15 cellular contexts compared by ENCODE assay signal in the genomic region with DNA sequence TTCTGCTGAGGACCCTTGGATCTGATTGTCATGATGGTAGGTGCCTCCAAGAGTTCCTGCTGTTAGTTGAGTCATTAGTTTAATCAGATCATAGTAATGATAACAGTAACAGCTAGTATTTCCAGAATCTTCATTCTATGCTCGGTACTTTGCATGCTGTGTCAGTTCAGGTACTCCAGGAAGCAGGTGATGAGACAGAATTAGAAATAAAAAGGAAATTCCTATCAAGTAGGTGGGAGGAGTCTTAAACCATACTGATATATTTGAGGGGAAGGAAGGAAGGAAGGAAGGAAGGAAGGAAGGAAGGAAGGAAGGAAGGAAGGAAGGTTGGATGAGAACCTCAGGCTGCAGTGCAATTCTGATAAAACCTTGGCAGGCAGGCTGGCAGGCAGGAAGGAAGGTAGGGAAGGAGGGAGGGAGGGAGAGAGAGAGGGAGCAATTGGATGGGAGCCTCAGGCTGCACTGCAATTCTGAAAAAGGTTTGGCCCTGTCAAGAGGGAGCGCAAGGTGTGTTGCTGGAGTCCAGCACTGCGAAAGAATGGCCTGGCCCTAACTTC.
A peak's percentile ranks its signal among the peaks of the same experiment; 100 is the strongest.
DNase-seq lines count a peak whose midpoint lies in the region; TF ChIP-seq lines count a peak whose summit lies in the region.
"Had no signal": no experiment of that assay in that cellular context is flagged by ENCODE, and none has a peak within 500 bp of the region (broad histone marks: within the 10 kb centered on the region; RNA-seq: fewer than 3 reads in every experiment).

No MANE protein-coding gene starts in this region.

- DNase-seq in A673 (ENCODE audit: low spot score) (peak; percentile 79), SK-N-MC (ENCODE audit: low read depth, low spot score) (peak; percentile 99), neuronal stem cell (ENCODE audit: low spot score) (no peak), NCI-H146 treated with DMSO at 0.1 percent for 48 hours (lab: John Stamatoyannopoulos, UW; ENCODE audit: unreplicated experiment) (no peak), globus pallidus (ENCODE audit: low spot score) (no peak), SW 1271 (lab: John Stamatoyannopoulos, UW) (no peak)
- DNase-seq: 8988T; CD4-positive, alpha-beta T cell; CD8-positive, alpha-beta memory T cell; DND-41; GOT3; H9; HFFc6 had no signal

- POLR2A ChIA-PET in A673 (lab: Charles Lee; ENCODE audit: low non-redundant PET), result no interaction called here

- no CpG with 5 or more reads among the region's 3 CpGs for WGBS in neuronal stem cell (ENCODE audit: extremely low coverage in 2 of 2, insufficient read length in 2 of 2, insufficient replicate concordance in 1 of 2), 2 donors

- H2BK120ac ChIP-seq in neuronal stem cell (ENCODE audit: low read depth, low read length), result no peak overlapping the region

- no peak overlapping the region for H4K8ac ChIP-seq in neuronal stem cell (ENCODE audit: low read depth, low read length)

- CTCF ChIA-PET in A673 (lab: Charles Lee), result interaction anchor here (0.9 kb wide), 1 partner anchor 16 kb away, joined by 6 read pairs; no protein-coding TSS in a partner anchor

- H3K9me3 ChIP-seq in A673 (ENCODE audit: low read depth, low read length, poor library complexity, severe bottlenecking) (no peaks in the 10 kb centered on the region), SK-N-MC (ENCODE audit: low read depth, low read length) (no peaks in the 10 kb centered on the region), neuronal stem cell (replicated peaks in 1 of 2; ENCODE audit: control insufficient read depth in 2 of 2, insufficient read depth in 1 of 2, low read depth in 1 of 2, low read length in 2 of 2) (no peaks in the 10 kb centered on the region)
- H3K9me3 ChIP-seq in BLaER1 treated with 17β-estradiol and CSF1 and Interleukin-3, amounts not matched to agents 10 nM and 100 nM (replicated peaks in 1 of 11), result no peaks in the 10 kb centered on the region
- H3K9me3 ChIP-seq: A549 had no signal

- peaks cover 28% of the 10 kb centered on the region for H3K4me1 ChIP-seq in A673 (ENCODE audit: insufficient read depth, low read length, poor library complexity, severe bottlenecking)
- peaks cover 0 to 16% (median 14%) of the 10 kb centered on the region in 10 experiments; a peak in 13 of 20 replicates for H3K4me1 ChIP-seq in BLaER1 treated with 17β-estradiol and CSF1 and Interleukin-3, amounts not matched to agents 10 nM and 100 nM
- peaks cover 0 to 15% of the 10 kb centered on the region in 2 donors for H3K4me1 ChIP-seq in neuronal stem cell (ENCODE audit: control insufficient read depth in 2 of 2, insufficient read depth in 1 of 2, low read depth in 1 of 2, low read length in 2 of 2)
- H3K4me1 ChIP-seq: A549 had no signal

- H3K18ac ChIP-seq in neuronal stem cell (ENCODE audit: low read length), result no peak overlapping the region

- no peaks in the 10 kb centered on the region for H3K79me1 ChIP-seq in neuronal stem cell (ENCODE audit: low read depth, low read length)

- intact Hi-C loops in A673 (cut with micrococcal nuclease; ENCODE audit: unreplicated experiment), result loop anchor here (2.0 to 5.0 kb wide), 3 partner anchors 195 to 800 kb away; partner anchors contain the start of gene MRPL3

- peak overlapping the region in 7 of 11 experiments; percentile 9 to 55 (median 30); a peak in 12 of 22 replicates for H3K4me2 ChIP-seq in BLaER1 treated with 17β-estradiol and CSF1 and Interleukin-3, amounts not matched to agents 10 nM and 100 nM
- H3K4me2 ChIP-seq in neuronal stem cell (ENCODE audit: insufficient read depth, low read length, poor library complexity, severe bottlenecking), result no peak overlapping the region
- H3K4me2 ChIP-seq: A549 had no signal

- H2BK5ac ChIP-seq in neuronal stem cell (ENCODE audit: low read length), result no peak overlapping the region

- no peak overlapping the region for H3K23ac ChIP-seq in neuronal stem cell (ENCODE audit: low read depth, low read length, poor library complexity)

- H3K14ac ChIP-seq in neuronal stem cell (ENCODE audit: low read length), result no peak overlapping the region

- H3K4me3 ChIP-seq in A673 (ENCODE audit: low read depth, low read length, poor library complexity, severe bottlenecking) (no peak overlapping the region), SK-N-MC (peak overlapping the region; percentile 60), neuronal stem cell (ENCODE audit: low read length in 2 of 2) (no peak overlapping the region)
- H3K4me3 ChIP-seq in BLaER1 treated with 17β-estradiol and CSF1 and Interleukin-3, amounts not matched to agents 10 nM and 100 nM, result no peak overlapping the region
- H3K4me3 ChIP-seq: A549 had no signal

- H3K36me3 ChIP-seq in A673 (ENCODE audit: insufficient read depth, low read length, poor library complexity, severe bottlenecking), result no peaks in the 10 kb centered on the region
- no peaks in the 10 kb centered on the region for H3K36me3 ChIP-seq in BLaER1 treated with 17β-estradiol and CSF1 and Interleukin-3, amounts not matched to agents 10 nM and 100 nM
- H3K36me3 ChIP-seq in SK-N-MC (ENCODE audit: insufficient read depth, low read length), result no peaks in the 10 kb centered on the region
- no peaks in the 10 kb centered on the region for H3K36me3 ChIP-seq in neuronal stem cell (replicated peaks in 1 of 2; ENCODE audit: control insufficient read depth in 2 of 2, insufficient read depth in 2 of 2, low read length in 2 of 2)

- H4K91ac ChIP-seq in neuronal stem cell (ENCODE audit: low read depth, low read length, poor library complexity), result no peak overlapping the region

- no peak overlapping the region for H3K4ac ChIP-seq in neuronal stem cell (ENCODE audit: low read length)

- H4K20me1 ChIP-seq in BLaER1 treated with 17β-estradiol and CSF1 and Interleukin-3, amounts not matched to agents 10 nM and 100 nM, result no peaks in the 10 kb centered on the region

- H2AK5ac ChIP-seq in neuronal stem cell (ENCODE audit: low read depth, low read length), result peak overlapping the region; percentile 35

- peak overlapping the region; percentile 47 for H2BK12ac ChIP-seq in neuronal stem cell (ENCODE audit: low read length)

- no peak overlapping the region for H2BK15ac ChIP-seq in neuronal stem cell (ENCODE audit: low read length)

- no TSS peak for BruUV-seq in A673 (replicated peaks; lab: Mats Ljungman, UMichigan)

- no peaks in the 10 kb centered on the region for H3K27me3 ChIP-seq in A673 (replicated peaks; ENCODE audit: insufficient read depth, low read depth, low read length, poor library complexity)
- no peaks in the 10 kb centered on the region for H3K27me3 ChIP-seq in BLaER1 treated with 17β-estradiol and CSF1 and Interleukin-3, amounts not matched to agents 10 nM and 100 nM
- no peaks in the 10 kb centered on the region for H3K27me3 ChIP-seq in neuronal stem cell (ENCODE audit: control insufficient read depth in 3 of 3, insufficient read depth in 3 of 3, low read depth in 1 of 3, low read length in 3 of 3)

- no peak overlapping the region for H2AFZ ChIP-seq in neuronal stem cell (ENCODE audit: low read length)

- H3K9ac ChIP-seq in BLaER1 treated with 17β-estradiol and CSF1 and Interleukin-3, amounts not matched to agents 10 nM and 100 nM, result no peak overlapping the region
- peak overlapping the region; percentile 43 for H3K9ac ChIP-seq in SK-N-MC (ENCODE audit: insufficient read length)
- no peak overlapping the region for H3K9ac ChIP-seq in neuronal stem cell (ENCODE audit: low read depth, low read length, poor library complexity)

- TF ChIP-seq CTCF in A673 (conservative IDR thresholded peaks at IDR 0.05; ENCODE audit: low read depth, low read length), result no peak

- H3K27ac ChIP-seq in A673 (ENCODE audit: low read depth, low read length, poor library complexity, severe bottlenecking), result peak overlapping the region; percentile 70
- H3K27ac ChIP-seq in BLaER1 treated with 17β-estradiol and CSF1 and Interleukin-3, amounts not matched to agents 10 nM and 100 nM, result no peak overlapping the region; a peak in 1 of 22 replicates
- peak overlapping the region; percentile 98 for H3K27ac ChIP-seq in SK-N-MC
- no peak overlapping the region for H3K27ac ChIP-seq in neuronal stem cell (replicated peaks; ENCODE audit: low read length)
- H3K27ac ChIP-seq: A549 had no signal

Comparison
In these comparisons a context has a peak if more than half of its experiments do, and no peak if none do; other contexts are left out.
1. DNase-seq: peak in A673 (single experiment) and SK-N-MC (single experiment); none in neuronal stem cell (single experiment), NCI-H146 treated with DMSO at 0.1 percent for 48 hours (single experiment), globus pallidus (single experiment) and SW 1271 (0 of 2).
2. H3K27ac ChIP-seq: peak in A673 (single experiment) and SK-N-MC (single experiment); none in BLaER1 treated with 17β-estradiol and CSF1 and Interleukin-3, amounts not matched to agents 10 nM and 100 nM (0 of 11) and neuronal stem cell (single experiment).